23 cellular contexts compared by ENCODE assay signal in the genomic region with DNA sequence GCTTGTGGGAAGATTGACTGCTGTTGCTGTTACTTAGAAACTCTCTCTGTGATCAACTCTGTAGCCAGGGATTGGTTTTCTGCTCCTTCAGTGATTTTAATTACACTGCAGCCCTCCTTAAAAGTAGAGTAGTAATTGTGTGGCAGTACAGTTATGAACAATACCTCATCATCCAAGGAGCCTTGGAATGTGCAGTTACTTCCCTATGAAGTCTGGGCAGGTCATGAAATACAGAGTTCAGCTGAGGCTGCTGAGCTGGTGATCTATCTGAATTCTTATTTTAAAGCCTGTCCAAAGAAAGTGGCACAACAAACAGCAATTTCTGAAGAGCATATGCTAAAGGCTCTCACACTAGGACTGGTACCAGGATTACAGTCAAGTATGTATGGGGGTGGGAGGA.
"Had no signal": no experiment of that assay in that cellular context is flagged by ENCODE, and none has a peak within 500 bp of the region (broad histone marks: within the 10 kb centered on the region; RNA-seq: fewer than 3 reads in every experiment).

No MANE protein-coding gene starts in this region.

- H3K9me3 ChIP-seq: body of pancreas, stomach, suprapubic skin, transverse colon, uterus had no signal

- H3K27me3 ChIP-seq: body of pancreas, stomach, suprapubic skin, transverse colon, uterus had no signal

- H3K27ac Mint-ChIP-seq: activated CD4-positive, alpha-beta memory T cell treated with anti-CD3 and anti-CD28 coated beads for 36 hours; activated naive CD4-positive, alpha-beta T cell treated with anti-CD3 and anti-CD28 coated beads for 36 hours; activated naive CD8-positive, alpha-beta T cell treated with anti-CD3 and anti-CD28 coated beads, Interleukin-2, amount 10 ng/mL, durations not matched to agents 7 days and 5 days; memory B cell; stimulated activated memory B cell treated with anti-CD40 and anti-IgM and Interleukin-4, amounts not matched to agents 10 μg/mL and 1 μg/mL and 100 μg/mL, for 72 hours had no signal

- H3K4me1 ChIP-seq: body of pancreas, suprapubic skin, uterus had no signal

- H3K36me3 ChIP-seq: stomach, suprapubic skin, transverse colon, uterus had no signal

- H3K4me1 Mint-ChIP-seq: activated naive CD8-positive, alpha-beta T cell treated with anti-CD3 and anti-CD28 coated beads, Interleukin-2, amount 10 ng/mL, durations not matched to agents 7 days and 5 days; memory B cell; stimulated activated memory B cell treated with anti-CD40 and anti-IgM and Interleukin-4, amounts not matched to agents 10 μg/mL and 1 μg/mL and 100 μg/mL, for 72 hours had no signal

- H3K4me3 Mint-ChIP-seq: activated CD4-positive, alpha-beta memory T cell treated with anti-CD3 and anti-CD28 coated beads for 36 hours; activated naive CD4-positive, alpha-beta T cell treated with anti-CD3 and anti-CD28 coated beads for 36 hours; activated naive CD8-positive, alpha-beta T cell treated with anti-CD3 and anti-CD28 coated beads, Interleukin-2, amount 10 ng/mL, durations not matched to agents 7 days and 5 days; memory B cell; stimulated activated memory B cell treated with anti-CD40 and anti-IgM and Interleukin-4, amounts not matched to agents 10 μg/mL and 1 μg/mL and 100 μg/mL, for 72 hours had no signal

- H3K36me3 Mint-ChIP-seq: activated CD4-positive, alpha-beta memory T cell treated with anti-CD3 and anti-CD28 coated beads for 36 hours; activated naive CD8-positive, alpha-beta T cell treated with anti-CD3 and anti-CD28 coated beads, Interleukin-2, amount 10 ng/mL, durations not matched to agents 7 days and 5 days; memory B cell; stimulated activated memory B cell treated with anti-CD40 and anti-IgM and Interleukin-4, amounts not matched to agents 10 μg/mL and 1 μg/mL and 100 μg/mL, for 72 hours had no signal

- H3K27ac ChIP-seq: body of pancreas, stomach, suprapubic skin, transverse colon, uterus had no signal

- H3K9me3 Mint-ChIP-seq: activated CD4-positive, alpha-beta memory T cell treated with anti-CD3 and anti-CD28 coated beads for 36 hours; activated naive CD4-positive, alpha-beta T cell treated with anti-CD3 and anti-CD28 coated beads for 36 hours; activated naive CD8-positive, alpha-beta T cell treated with anti-CD3 and anti-CD28 coated beads, Interleukin-2, amount 10 ng/mL, durations not matched to agents 7 days and 5 days; memory B cell; stimulated activated memory B cell treated with anti-CD40 and anti-IgM and Interleukin-4, amounts not matched to agents 10 μg/mL and 1 μg/mL and 100 μg/mL, for 72 hours had no signal

- DNase-seq: activated CD4-positive, alpha-beta memory T cell treated with anti-CD3 and anti-CD28 coated beads for 36 hours; activated CD4-positive, alpha-beta T cell treated with anti-CD3 and anti-CD28 coated beads for 48 hours; activated effector memory CD4-positive, alpha-beta T cell treated with Interleukin-2 at 50 U/mL for 16 hours; activated naive CD4-positive, alpha-beta T cell treated with anti-CD3 and anti-CD28 coated beads for 36 hours; activated naive CD8-positive, alpha-beta T cell treated with anti-CD3 and anti-CD28 coated beads, Interleukin-2, amount 10 ng/mL, durations not matched to agents 7 days and 5 days; activated T-cell treated with anti-CD3 and anti-CD28 coated beads, Interleukin-2, amount 50 U/mL, for 48 hours; amniotic stem cell; body of pancreas; dermis blood vessel endothelial cell; effector CD8-positive, alpha-beta T cell; glutamatergic neuron; hippocampal formation; occipital lobe; small intestine; stimulated activated CD4-positive, alpha-beta T cell treated with anti-CD3 and anti-CD28 coated beads, Interleukin-2, amount 100 ng/mL, for 24 hours; stomach; transverse colon; uterus had no signal

- FAIRE-seq: frontal cortex, small intestine had no signal

- H3K4me3 ChIP-seq: body of pancreas, stomach, suprapubic skin, transverse colon, uterus had no signal

- ATAC-seq: body of pancreas; sciatic nerve; stimulated activated memory B cell treated with anti-CD40 and anti-IgM and Interleukin-4, amounts not matched to agents 10 μg/mL and 1 μg/mL and 100 μg/mL, for 72 hours had no signal
